ENCODE assay signal across 27 cellular contexts in genomic region chr18:7805880-7806279, GRCh38.
DNase-seq lines count a peak whose midpoint lies in the region; ATAC-seq and TF ChIP-seq lines count a peak whose summit lies in the region.
"Had no signal": no experiment of that assay in that cellular context is flagged by ENCODE, and none has a peak within 500 bp of the region (broad histone marks: within the 10 kb centered on the region; RNA-seq: fewer than 3 reads in every experiment).

No MANE protein-coding gene starts in this region.

- no peaks in the 10 kb centered on the region for H3K9me2 ChIP-seq in PC-3 (replicated peaks; ENCODE audit: low read length)
- no peaks in the 10 kb centered on the region for H3K9me2 ChIP-seq in PC-9 (ENCODE audit: insufficient read depth)

- H3K79me2 ChIP-seq in PC-3 (ENCODE audit: low read length) (no peaks in the 10 kb centered on the region), PC-9 (ENCODE audit: low read depth) (no peaks in the 10 kb centered on the region)

- no peaks in the 10 kb centered on the region; the same call in 1 of the 2 replicates for H3K9me3 ChIP-seq in Caco-2
- H3K9me3 ChIP-seq in PC-3 (ENCODE audit: low read length): no peaks in the 10 kb centered on the region
- no peaks in the 10 kb centered on the region for H3K9me3 ChIP-seq in CD4-positive, alpha-beta memory T cell (ENCODE audit: control insufficient read depth in 1 of 2, low read length in 2 of 2)
- no peaks in the 10 kb centered on the region for H3K9me3 ChIP-seq in breast epithelium
- no peaks in the 10 kb centered on the region for H3K9me3 ChIP-seq in PC-9 (ENCODE audit: insufficient read depth, low read depth)
- H3K9me3 ChIP-seq: MG63 had no signal

- H2AFZ ChIP-seq in PC-3 (ENCODE audit: low read length) (no peak overlapping the region), PC-9 (no peak overlapping the region)

- H3K36me3 Mint-ChIP-seq in Caco-2 (ENCODE audit: insufficient read depth, unreplicated experiment) (peaks cover 41% of the 10 kb centered on the region), endothelial cell (ENCODE audit: low read depth, unreplicated experiment) (peaks cover 5% of the 10 kb centered on the region), progenitor cell of endocrine pancreas (ENCODE audit: insufficient read depth) (no peaks in the 10 kb centered on the region)
- H3K36me3 Mint-ChIP-seq in CD4-positive, alpha-beta memory T cell: no peaks in the 10 kb centered on the region
- H3K36me3 Mint-ChIP-seq: CD8-positive, alpha-beta T cell had no signal

- DNase-seq in Caco-2 (no peak), PC-3 (no peak), endothelial cell (ENCODE audit: low spot score) (no peak), progenitor cell of endocrine pancreas (ENCODE audit: low spot score, unreplicated experiment) (no peak), breast epithelium (ENCODE audit: low spot score in 2 of 2) (no peak), PC-9 (no peak)
- no peak for DNase-seq in CD4-positive, alpha-beta memory T cell
- DNase-seq: C1 segment of cervical spinal cord; CD8-positive, alpha-beta T cell; DMS 273 treated with DMSO at 0.1 percent for 48 hours; DMS79; EL; GF-D8; HCEC 1CT; KBM-7; MG63; NCI-H1105 treated with DMSO at 0.1 percent for 48 hours; NCI-H146; NCI-H1930; NCI-H2107; NCI-H524 treated with DMSO at 0.1 percent for 48 hours; NCI-H774; RPMI8226; SIG-M5; SW 1271 had no signal

- H3K4me2 ChIP-seq in PC-3 (ENCODE audit: low read length) (no peak overlapping the region), PC-9 (no peak overlapping the region)

- intact Hi-C loops in Caco-2 (cut with micrococcal nuclease; ENCODE audit: unreplicated experiment) (no loop called here), PC-3 (cut with micrococcal nuclease) (no loop called here), breast epithelium (cut with DNase I; ENCODE audit: low total_unique reads) (no loop called here), PC-9 (cut with micrococcal nuclease; ENCODE audit: unreplicated experiment) (no loop called here)
- intact Hi-C loops in CD4-positive, alpha-beta memory T cell (cut with micrococcal nuclease): no loop called here

- H3K27ac ChIP-seq in PC-3 (ENCODE audit: low read length) (no peak overlapping the region), breast epithelium (no peak overlapping the region), PC-9 (no peak overlapping the region)
- no peak overlapping the region for H3K27ac ChIP-seq in CD4-positive, alpha-beta memory T cell (ENCODE audit: low read depth, low read length)
- H3K27ac ChIP-seq: SK-N-MC had no signal

- H3K9ac ChIP-seq in PC-3 (ENCODE audit: low read length): no peak overlapping the region

- H3K27ac Mint-ChIP-seq in Caco-2 (ENCODE audit: unreplicated experiment) (peak overlapping the region; percentile 45), endothelial cell (ENCODE audit: unreplicated experiment) (no peak overlapping the region), progenitor cell of endocrine pancreas (no peak overlapping the region)
- H3K27ac Mint-ChIP-seq in CD4-positive, alpha-beta memory T cell: no peak overlapping the region
- H3K27ac Mint-ChIP-seq: CD8-positive, alpha-beta T cell had no signal

- H3K9me3 Mint-ChIP-seq in Caco-2 (ENCODE audit: unreplicated experiment): no peaks in the 10 kb centered on the region
- H3K9me3 Mint-ChIP-seq in endothelial cell (ENCODE audit: unreplicated experiment): no peaks in the 10 kb centered on the region
- H3K9me3 Mint-ChIP-seq in progenitor cell of endocrine pancreas (ENCODE audit: low read depth): no peaks in the 10 kb centered on the region
- H3K9me3 Mint-ChIP-seq in CD4-positive, alpha-beta memory T cell: peaks cover 0 to 3% (median 0%) of the 10 kb centered on the region in 8 donors
- H3K9me3 Mint-ChIP-seq: CD8-positive, alpha-beta T cell had no signal

- H3K4me3 Mint-ChIP-seq in Caco-2 (ENCODE audit: unreplicated experiment) (no peak overlapping the region), endothelial cell (ENCODE audit: unreplicated experiment) (no peak overlapping the region), progenitor cell of endocrine pancreas (ENCODE audit: low read depth) (no peak overlapping the region)
- no peak overlapping the region for H3K4me3 Mint-ChIP-seq in CD4-positive, alpha-beta memory T cell
- H3K4me3 Mint-ChIP-seq: CD8-positive, alpha-beta T cell had no signal

- TF ChIP-seq CTCF in Caco-2 (IDR thresholded peaks at IDR 0.05; ENCODE audit: insufficient read depth in 1 of 2, low read depth in 1 of 2, low read length in 1 of 2, severe bottlenecking in 1 of 2, unreplicated experiment in 1 of 2) (peak in 1 of 2 experiments; percentile 5), PC-3 (conservative IDR thresholded peaks at IDR 0.05; ENCODE audit: low read depth, low read length) (no peak; the same call in 1 of the 2 replicates), endothelial cell (IDR thresholded peaks at IDR 0.05; ENCODE audit: unreplicated experiment) (peak; percentile 13), progenitor cell of endocrine pancreas (IDR thresholded peaks at IDR 0.05; ENCODE audit: unreplicated experiment) (peak; percentile 27), breast epithelium (IDR thresholded peaks at IDR 0.05) (no peak), PC-9 (conservative IDR thresholded peaks at IDR 0.05) (no peak)

- ATAC-seq in PC-3 (peak; percentile 37; the same call in 1 of the 2 replicates), HG02763 (IDR thresholded peaks at IDR 0.05; ENCODE audit: unreplicated experiment) (no peak)
- ATAC-seq: CD8-positive, alpha-beta T cell had no signal

- BruUV-seq in Caco-2 (replicated peaks; lab: Mats Ljungman, UMichigan): no TSS peak
- no TSS peak for BruUV-seq in PC-3 (replicated peaks; lab: Mats Ljungman, UMichigan)
- BruUV-seq in PC-9 (replicated peaks; lab: Mats Ljungman, UMichigan): no TSS peak

- H3F3A ChIP-seq in PC-3 (ENCODE audit: low read length, unreplicated experiment) (no peaks in the 10 kb centered on the region), PC-9 (ENCODE audit: insufficient read depth, low read depth) (no peaks in the 10 kb centered on the region)

- no peak for TF ChIP-seq POLR2A in breast epithelium (IDR thresholded peaks at IDR 0.05)

- no peaks in the 10 kb centered on the region; the same call in 1 of the 2 replicates for H3K36me3 ChIP-seq in Caco-2 (ENCODE audit: control insufficient read depth, insufficient read depth, low read length)
- H3K36me3 ChIP-seq in PC-3 (ENCODE audit: low read depth, low read length): no peaks in the 10 kb centered on the region
- H3K36me3 ChIP-seq in CD4-positive, alpha-beta memory T cell (ENCODE audit: insufficient read depth, low read length): no peaks in the 10 kb centered on the region
- H3K36me3 ChIP-seq in breast epithelium: no peaks in the 10 kb centered on the region
- no peaks in the 10 kb centered on the region for H3K36me3 ChIP-seq in PC-9 (ENCODE audit: low read depth)
- H3K36me3 ChIP-seq: MG63 had no signal

- POLR2A ChIA-PET in Caco-2 (lab: Charles Lee): no interaction called here
- POLR2A ChIA-PET in PC-3 (lab: Charles Lee; ENCODE audit: unreplicated experiment): no interaction called here
- POLR2A ChIA-PET in CD4-positive, alpha-beta memory T cell (lab: Charles Lee; ENCODE audit: partially characterized antibody): no interaction called here
- POLR2A ChIA-PET in PC-9 (lab: Charles Lee; ENCODE audit: unreplicated experiment): no interaction called here

- H3K27me3 Mint-ChIP-seq in Caco-2 (ENCODE audit: insufficient read depth, unreplicated experiment) (no peaks in the 10 kb centered on the region), endothelial cell (ENCODE audit: unreplicated experiment) (peaks cover 2% of the 10 kb centered on the region), progenitor cell of endocrine pancreas (peaks cover 3% of the 10 kb centered on the region)
- peaks cover 0 to 1% of the 10 kb centered on the region in 2 donors for H3K27me3 Mint-ChIP-seq in CD4-positive, alpha-beta memory T cell

- H3K4me1 Mint-ChIP-seq in Caco-2 (ENCODE audit: low read depth, unreplicated experiment) (peaks cover 64% of the 10 kb centered on the region), endothelial cell (ENCODE audit: unreplicated experiment) (peaks cover 31% of the 10 kb centered on the region), progenitor cell of endocrine pancreas (ENCODE audit: low read depth) (peaks cover 43% of the 10 kb centered on the region)
- peaks cover 0 to 4% (median 2%) of the 10 kb centered on the region in 4 donors for H3K4me1 Mint-ChIP-seq in CD4-positive, alpha-beta memory T cell

- no peaks in the 10 kb centered on the region for H4K20me1 ChIP-seq in PC-3 (ENCODE audit: low read length)
- H4K20me1 ChIP-seq in PC-9 (ENCODE audit: insufficient read depth): no peaks in the 10 kb centered on the region

- peaks cover 67% of the 10 kb centered on the region for H3K4me1 ChIP-seq in Caco-2
- H3K4me1 ChIP-seq in PC-3 (ENCODE audit: insufficient read depth, low read length): no peaks in the 10 kb centered on the region
- no peaks in the 10 kb centered on the region for H3K4me1 ChIP-seq in CD4-positive, alpha-beta memory T cell (ENCODE audit: insufficient read depth, low read length)
- no peaks in the 10 kb centered on the region for H3K4me1 ChIP-seq in breast epithelium
- H3K4me1 ChIP-seq in PC-9 (replicated peaks; ENCODE audit: insufficient read depth): no peaks in the 10 kb centered on the region; the same call in 1 of the 2 replicates

- CTCF ChIA-PET in Caco-2 (lab: Charles Lee): interaction anchor here (0.9 kb wide), 1 partner anchor 16 kb away, joined by 3 read pairs; no protein-coding TSS in a partner anchor
- CTCF ChIA-PET in PC-3 (lab: Charles Lee): no interaction called here
- CTCF ChIA-PET in CD4-positive, alpha-beta memory T cell (lab: Charles Lee; ENCODE audit: partially characterized antibody): no interaction called here
- CTCF ChIA-PET in PC-9 (lab: Charles Lee): no interaction called here

- H3K4me3 ChIP-seq in Caco-2 (ENCODE audit: low read depth, low read length) (no peak overlapping the region), PC-3 (ENCODE audit: low read length) (no peak overlapping the region), breast epithelium (no peak overlapping the region), PC-9 (no peak overlapping the region)
- H3K4me3 ChIP-seq in CD4-positive, alpha-beta memory T cell (ENCODE audit: low read length in 2 of 2): no peak overlapping the region
- H3K4me3 ChIP-seq: MG63, SK-N-MC had no signal

- H3K27me3 ChIP-seq in Caco-2 (replicated peaks; ENCODE audit: control insufficient read depth, insufficient read depth, low read length): no peaks in the 10 kb centered on the region
- no peaks in the 10 kb centered on the region for H3K27me3 ChIP-seq in PC-3 (ENCODE audit: low read length)
- H3K27me3 ChIP-seq in CD4-positive, alpha-beta memory T cell (ENCODE audit: insufficient read depth, low read length): no peaks in the 10 kb centered on the region
- H3K27me3 ChIP-seq in breast epithelium: no peaks in the 10 kb centered on the region
- H3K27me3 ChIP-seq in PC-9 (ENCODE audit: insufficient read depth, low read depth): no peaks in the 10 kb centered on the region
- H3K27me3 ChIP-seq: MG63 had no signal

Comparison
In these comparisons a context has a peak if more than half of its experiments do, and no peak if none do; other contexts are left out.
1. CTCF ChIP-seq: peak in endothelial cell (single experiment) and progenitor cell of endocrine pancreas (single experiment); none in PC-3 (single experiment), breast epithelium (0 of 3) and PC-9 (single experiment).